ENCODE assay signal across 17 cellular contexts in genomic region chr4:163063891-163064290, GRCh38.
A peak's percentile ranks its signal among the peaks of the same experiment; 100 is the strongest.
DNase-seq lines count a peak whose midpoint lies in the region; ATAC-seq and TF ChIP-seq lines count a peak whose summit lies in the region.
"Had no signal": no experiment of that assay in that cellular context is flagged by ENCODE, and none has a peak within 500 bp of the region (broad histone marks: within the 10 kb centered on the region; RNA-seq: fewer than 3 reads in every experiment).

No MANE protein-coding gene starts in this region.

- TF ChIP-seq CTCF in RWPE2 (IDR thresholded peaks at IDR 0.05; ENCODE audit: poor library complexity, severe bottlenecking) (no peak), fibroblast of villous mesenchyme (IDR thresholded peaks at IDR 0.05; ENCODE audit: insufficient read depth, low read depth, low read length) (no peak)

- no peaks in the 10 kb centered on the region for H3K9me3 ChIP-seq in RWPE2 (ENCODE audit: severe bottlenecking)
- H3K9me3 ChIP-seq: SK-N-SH, thyroid gland had no signal

- ATAC-seq in RWPE2 (ENCODE audit: low read depth) (peak; percentile 69), GM19023 (IDR thresholded peaks at IDR 0.05; ENCODE audit: unreplicated experiment) (no peak), GM18861 (IDR thresholded peaks at IDR 0.05; ENCODE audit: unreplicated experiment) (no peak)

- H3K4me3 ChIP-seq in RWPE2 (ENCODE audit: severe bottlenecking) (no peak overlapping the region), fibroblast of villous mesenchyme (ENCODE audit: low read depth, low read length) (no peak overlapping the region)
- H3K4me3 ChIP-seq: thyroid gland had no signal

- no peaks in the 10 kb centered on the region for H3K4me1 ChIP-seq in RWPE2 (ENCODE audit: insufficient read depth, poor library complexity, severe bottlenecking)
- H3K4me1 ChIP-seq: thyroid gland had no signal

- H3K27ac ChIP-seq in RWPE2 (ENCODE audit: poor library complexity, severe bottlenecking): no peak overlapping the region
- H3K27ac ChIP-seq: C4-2B, thyroid gland had no signal

- DNase-seq in A172 (ENCODE audit: low spot score) (peak; percentile 88), HCEC 1CT (peak; percentile 23), RWPE2 (ENCODE audit: low spot score) (no peak), fibroblast of villous mesenchyme (ENCODE audit: low read depth) (peak; percentile 49), OCI-M1 (lab: John Stamatoyannopoulos, UW) (no peak), CD1c-positive myeloid dendritic cell (ENCODE audit: extremely low spot score) (no peak)
- DNase-seq: activated gamma-delta T cell treated with Interleukin-2 at 50 U/mL for 16 hours, amniotic stem cell, DMS53, H7, hippocampal formation, SK-N-SH, T-helper 9 cell, thyroid gland had no signal

- no peaks in the 10 kb centered on the region for H3K36me3 ChIP-seq in RWPE2 (ENCODE audit: low read depth)
- H3K36me3 ChIP-seq: thyroid gland had no signal

- no peaks in the 10 kb centered on the region for H3K27me3 ChIP-seq in RWPE2 (ENCODE audit: insufficient read depth, poor library complexity, severe bottlenecking)
- H3K27me3 ChIP-seq: thyroid gland had no signal

Comparison
In these comparisons a context has a peak if more than half of its experiments do, and no peak if none do; other contexts are left out.
1. DNase-seq: peak in A172 (single experiment), HCEC 1CT (single experiment) and fibroblast of villous mesenchyme (single experiment); none in RWPE2 (single experiment), OCI-M1 (single experiment) and CD1c-positive myeloid dendritic cell (single experiment).